In genomic region chr5:1536298-1537165, GRCh38 we compare ENCODE assay signal across 8 cellular contexts. TPM values are rescaled to one million over a fixed set of nuclear protein-coding genes. Genes with fewer than 3 reads are reported as not detected.
A peak's percentile ranks its signal among the peaks of the same experiment; 100 is the strongest.
DNase-seq lines count a peak whose midpoint lies in the region; ATAC-seq and TF ChIP-seq lines count a peak whose summit lies in the region.

No MANE protein-coding gene starts in this region.

- BruUV-seq in Caco-2 (replicated peaks; lab: Mats Ljungman, UMichigan) = no TSS peak

- H3K27me3 ChIP-seq in ovary = no peaks in the 10 kb centered on the region
- no peaks in the 10 kb centered on the region for H3K27me3 ChIP-seq in vagina
- H3K27me3 ChIP-seq in Caco-2 (replicated peaks; ENCODE audit: control insufficient read depth, insufficient read depth, low read length) = no peaks in the 10 kb centered on the region

- intact Hi-C loops in ovary (cut with DNase I) (no loop called here), vagina (cut with DNase I) (no loop called here), Caco-2 (cut with micrococcal nuclease; ENCODE audit: unreplicated experiment) (no loop called here)

- H3K27ac ChIP-seq in ovary (peak overlapping the region in 1 of 2 donors; percentile 22), vagina (peak overlapping the region; percentile 9)

- H3K27me3 Mint-ChIP-seq in Caco-2 (ENCODE audit: insufficient read depth, unreplicated experiment) = peaks cover 19% of the 10 kb centered on the region

- ATAC-seq in GM18868 (IDR thresholded peaks at IDR 0.05; ENCODE audit: unreplicated experiment) (peak; percentile 99), HG03064 (IDR thresholded peaks at IDR 0.05; ENCODE audit: low read depth, unreplicated experiment) (peak; percentile 98)

- TF ChIP-seq EP300 in ovary (IDR thresholded peaks at IDR 0.05) = no peak

- H3K9me3 Mint-ChIP-seq in Caco-2 (ENCODE audit: unreplicated experiment) = no peaks in the 10 kb centered on the region

- DNase-seq in T-helper 9 cell (peak; percentile 54), choroid plexus epithelial cell (ENCODE audit: low read depth) (peak; percentile 55), ovary (peak in 4 of 5 donors; percentile 4 to 25 (median 16)), vagina (ENCODE audit: extremely low spot score in 2 of 2) (peak; percentile 67 to 93), NCI-H524 (lab: John Stamatoyannopoulos, UW) (no peak), Caco-2 (no peak)

- H3K9me3 ChIP-seq in ovary = no peaks in the 10 kb centered on the region
- H3K9me3 ChIP-seq in vagina = no peaks in the 10 kb centered on the region
- H3K9me3 ChIP-seq in Caco-2 = no peaks in the 10 kb centered on the region; the same call in 1 of the 2 replicates

- POLR2A ChIA-PET in Caco-2 (lab: Charles Lee) = no interaction called here

- 66 to 71% (median 70%) methylated on average over 9 of the region's 9 CpGs for WGBS in ovary, 3 donors

- peak overlapping the region; percentile 22 for H3K4me3 ChIP-seq in choroid plexus epithelial cell (ENCODE audit: low read depth, low read length)
- H3K4me3 ChIP-seq in ovary = no peak overlapping the region
- peak overlapping the region; percentile 11 to 20 for H3K4me3 ChIP-seq in vagina
- H3K4me3 ChIP-seq in Caco-2 (ENCODE audit: low read depth, low read length) = no peak overlapping the region

- H3K36me3 ChIP-seq in ovary = no peaks in the 10 kb centered on the region
- no peaks in the 10 kb centered on the region for H3K36me3 ChIP-seq in vagina
- no peaks in the 10 kb centered on the region for H3K36me3 ChIP-seq in Caco-2 (ENCODE audit: control insufficient read depth, insufficient read depth, low read length)

- CTCF ChIA-PET in Caco-2 (lab: Charles Lee) = no interaction called here

- H3K4me1 Mint-ChIP-seq in Caco-2 (ENCODE audit: low read depth, unreplicated experiment) = no peaks in the 10 kb centered on the region

- TF ChIP-seq CTCF in choroid plexus epithelial cell (conservative IDR thresholded peaks at IDR 0.05; ENCODE audit: low read depth, low read length) (no peak), ovary (IDR thresholded peaks at IDR 0.05) (no peak), vagina (IDR thresholded peaks at IDR 0.05) (no peak), Caco-2 (IDR thresholded peaks at IDR 0.05; ENCODE audit: insufficient read depth in 1 of 2, low read depth in 1 of 2, low read length in 1 of 2, severe bottlenecking in 1 of 2, unreplicated experiment in 1 of 2) (no peak)

- H3K36me3 Mint-ChIP-seq in Caco-2 (ENCODE audit: insufficient read depth, unreplicated experiment) = no peaks in the 10 kb centered on the region

- H3K27ac Mint-ChIP-seq in Caco-2 (ENCODE audit: unreplicated experiment) = no peak overlapping the region

- H3K4me3 Mint-ChIP-seq in Caco-2 (ENCODE audit: unreplicated experiment) = no peak overlapping the region

- TF ChIP-seq POLR2A in ovary (IDR thresholded peaks at IDR 0.05) = no peak
- TF ChIP-seq POLR2A in vagina (IDR thresholded peaks at IDR 0.05) = no peak

- H3K4me1 ChIP-seq in ovary (ENCODE audit: insufficient read depth) (peaks cover 4% of the 10 kb centered on the region), vagina (peaks cover 11% of the 10 kb centered on the region), Caco-2 (no peaks in the 10 kb centered on the region)

RNA-seq across cellular contexts. Expression of gene LPCAT1, which starts 12.8 kb away (rescaled TPM):
- 10 to 100 TPM; 13.0 to 28.2 (median 25.3) TPM for total RNA-seq in ovary
- 10 to 100 TPM; 18.7 to 57.1 TPM for polyA plus RNA-seq in ovary
- total RNA-seq in vagina = 29.7 TPM
- 49.3 and 52.8 TPM in 2 replicates for total RNA-seq in Caco-2 (2022)

Comparison
In these comparisons a context has a peak if more than half of its experiments do, and no peak if none do; other contexts are left out.
1. DNase-seq: peak in T-helper 9 cell (single experiment), choroid plexus epithelial cell (single experiment), ovary (4 of 5) and vagina (2 of 2); none in NCI-H524 (0 of 2) and Caco-2 (0 of 2).
2. H3K4me3 ChIP-seq: peak in choroid plexus epithelial cell (single experiment) and vagina (2 of 2); none in ovary (single experiment) and Caco-2 (single experiment).